In genomic region chr10:48634198-48634983, GRCh38 we compare ENCODE assay signal across 8 cellular contexts. TPM values are rescaled to one million over a fixed set of nuclear protein-coding genes. Genes with fewer than 3 reads are reported as not detected.
DNase-seq lines count a peak whose midpoint lies in the region; ATAC-seq, FAIRE-seq and TF ChIP-seq lines count a peak whose summit lies in the region.

No MANE protein-coding gene starts in this region.

- no peaks in the 10 kb centered on the region for H3K4me1 ChIP-seq in A549

- no peak for FAIRE-seq in A549 (lab: Jason Lieb, UNC)
- FAIRE-seq in D721Med (lab: Jason Lieb, UNC), result no peak

- no peak overlapping the region for H3K27ac ChIP-seq in A549

- no peak for TF ChIP-seq CTCF in A549 (IDR thresholded peaks at IDR 0.05)
- TF ChIP-seq CTCF in D721Med (IDR thresholded peaks at IDR 0.05; ENCODE audit: insufficient read depth, missing control alignments), result no peak

- in situ Hi-C loops in ACHN (cut with HindIII; ENCODE audit: low pct_ligation_motif_present, low pct_unique_long_range_greater_than_20kb, low sequenced_read_pairs), result no loop called here

- H3K4me2 ChIP-seq in A549, result no peak overlapping the region

- 92% methylated on average over 5 of the region's 5 CpGs for WGBS in A549 (ENCODE audit: missing lambda C conversion rate)

- no peak for TF ChIP-seq RAD21 in A549 (conservative IDR thresholded peaks at IDR 0.05 in 1 of 2, IDR thresholded peaks at IDR 0.05 in 1 of 2)

- CTCF ChIA-PET in A549 (lab: Yijun Ruan, JAX), result interaction anchor here (3.2 to 6.6 kb wide), 2 partner anchors 22 kb away, joined by 22 to 69 read pairs; no protein-coding TSS in a partner anchor

- no peak for TF ChIP-seq EP300 in A549 (IDR thresholded peaks at IDR 0.05)

- DNase-seq in A549 (ENCODE audit: low read depth in 1 of 2, low spot score in 1 of 2), result no peak
- peak; percentile 97 for DNase-seq in RPMI7951 (ENCODE audit: low read depth)
- DNase-seq in epidermal melanocyte (ENCODE audit: insufficient read length, low spot score), result peak; percentile 42
- DNase-seq in putamen (ENCODE audit: low spot score), result peak; percentile 62
- no peak for DNase-seq in D721Med (ENCODE audit: insufficient read length, low spot score)
- no peak for DNase-seq in ACHN

- TF ChIP-seq POLR2A in A549 (IDR thresholded peaks at IDR 0.05; ENCODE audit: low read length), result no peak

- no peaks in the 10 kb centered on the region for H3K9me3 ChIP-seq in A549

- ATAC-seq in A549 (no peak), GM18520 (IDR thresholded peaks at IDR 0.05; ENCODE audit: unreplicated experiment) (peak; percentile 93), HG02981 (IDR thresholded peaks at IDR 0.05; ENCODE audit: unreplicated experiment) (peak; percentile 92)

- no peak overlapping the region for H3K4me3 ChIP-seq in A549

- POLR2A ChIA-PET in A549 (lab: Yijun Ruan, JAX), result no interaction called here

TF ChIP-seq in A549, 52 proteins besides CTCF, POLR2A, EP300 and RAD21:
- TF ChIP-seq ZC3H11A (IDR thresholded peaks at IDR 0.05), result no peak
- peak; percentile 57 for TF ChIP-seq MAFK (IDR thresholded peaks at IDR 0.05; ENCODE audit: partially characterized antibody)
- no peak for TF ChIP-seq SREBF2 (IDR thresholded peaks at IDR 0.05)
- no peak for TF ChIP-seq SMC3 (IDR thresholded peaks at IDR 0.05)

RNA-seq across cellular contexts. Expression of gene ARHGAP22, which starts 29.5 kb away (rescaled TPM):
- polyA plus RNA-seq in A549 (2011; rRNA removed) (1.7 and 1.9 TPM in 2 replicates), A549 (2017; fragmentation: RNase III; extraction: RNeasy Plus Mini Kit Qiagen cat#74134 plus additional on column Dnase treatment) (3.0 to 3.7 TPM (median 3.2 TPM) in 3 replicates)
- polyA plus RNA-seq in A549 (2012; cell fraction: cytosol; rRNA removed), result 3.0 and 4.2 TPM in 2 replicates
- polyA plus RNA-seq in A549 (2012; cell fraction: nucleus; rRNA removed), result 9.0 and 12.8 TPM in 2 replicates
- 2.7 and 3.8 TPM in 2 replicates for polyA minus RNA-seq in A549 (2011; rRNA and poly(A)+ RNA removed)
- total RNA-seq in RPMI7951 (2014; rRNA removed; shearing (Covaris generic)), result 20.7 and 31.0 TPM in 2 replicates

RNA-seq across cellular contexts. Expression of gene WDFY4, which starts 50.3 kb away (rescaled TPM):
- polyA plus RNA-seq in A549 (2011; rRNA removed), result not detected in 2 replicates
- 0.04 TPM in 1 of 2 replicates, not detected in the other for polyA plus RNA-seq in A549 (2012; cell fraction: cytosol; rRNA removed)
- 0.04 TPM in 1 of 2 replicates, not detected in the other for polyA plus RNA-seq in A549 (2012; cell fraction: nucleus; rRNA removed)
- polyA plus RNA-seq in A549 (2017; fragmentation: RNase III; extraction: RNeasy Plus Mini Kit Qiagen cat#74134 plus additional on column Dnase treatment), result not detected in 3 replicates
- not detected in 2 replicates for polyA minus RNA-seq in A549 (2011; rRNA and poly(A)+ RNA removed)
- not detected in 2 replicates for total RNA-seq in RPMI7951 (2014; rRNA removed; shearing (Covaris generic))

Comparison
In these comparisons a context has a peak if more than half of its experiments do, and no peak if none do; other contexts are left out.
1. ATAC-seq: peak in GM18520 (single experiment) and HG02981 (single experiment); none in A549 (0 of 2).
2. DNase-seq: peak in RPMI7951 (single experiment), epidermal melanocyte (single experiment) and putamen (single experiment); none in A549 (0 of 2), D721Med (single experiment) and ACHN (single experiment).